ENCODE assay signal across 20 cellular contexts in genomic region chr21:26461500-26461899, GRCh38.
DNase-seq lines count a peak whose midpoint lies in the region; ATAC-seq and TF ChIP-seq lines count a peak whose summit lies in the region.
"Had no signal": no experiment of that assay in that cellular context is flagged by ENCODE, and none has a peak within 500 bp of the region (broad histone marks: within the 10 kb centered on the region; RNA-seq: fewer than 3 reads in every experiment).

No MANE protein-coding gene starts in this region.

- TF ChIP-seq CTCF in PC-3 (conservative IDR thresholded peaks at IDR 0.05; ENCODE audit: low read depth, low read length) = no peak

- no TSS peak for BruUV-seq in PC-3 (replicated peaks; lab: Mats Ljungman, UMichigan)

- H3K4me3 ChIP-seq in PC-3 (ENCODE audit: low read length) = no peak overlapping the region
- H3K4me3 ChIP-seq: GM23338, PC-9, SK-N-MC had no signal

- H3K9me3 Mint-ChIP-seq in naive thymus-derived CD8-positive, alpha-beta T cell = peaks cover 0 to 6% (median 2%) of the 10 kb centered on the region in 9 donors
- H3K9me3 Mint-ChIP-seq: CD4-positive, alpha-beta T cell; GM23338 had no signal

- H3K9me2 ChIP-seq in PC-3 (replicated peaks; ENCODE audit: low read length) = no peaks in the 10 kb centered on the region

- intact Hi-C loops in PC-3 (cut with micrococcal nuclease) = no loop called here

- peak; percentile 11 for DNase-seq in A172 (ENCODE audit: low spot score)
- DNase-seq in ELR (ENCODE audit: low read depth) = peak; percentile 3
- peak; percentile 30 for DNase-seq in PC-3
- no peak for DNase-seq in activated CD4-positive, CD25-positive, alpha-beta regulatory T cell treated with anti-CD3 and anti-CD28 coated beads, Interleukin-2, amount 50 U/mL, for 72 hours
- no peak for DNase-seq in naive thymus-derived CD8-positive, alpha-beta T cell
- DNase-seq: CD4-positive, alpha-beta T cell; DMS79 treated with DMSO at 0.1 percent for 48 hours; NCI-H1436; NCI-H2029 treated with DMSO at 0.1 percent for 48 hours; NCI-H524 treated with DMSO at 0.1 percent for 48 hours; NK-92 treated with Interleukin-12 subunit alpha and Interleukin-12 subunit beta, amount 100 ng/mL, for 24 hours; PC-9 had no signal

- no peak overlapping the region for H3K27ac ChIP-seq in PC-3 (ENCODE audit: low read length)
- H3K27ac ChIP-seq: KMS-11, PC-9, SK-N-MC had no signal

- no peaks in the 10 kb centered on the region for H3K36me3 ChIP-seq in PC-3 (ENCODE audit: low read depth, low read length)

- no peaks in the 10 kb centered on the region for H4K20me1 ChIP-seq in PC-3 (ENCODE audit: low read length)

- POLR2A ChIA-PET in PC-3 (lab: Charles Lee; ENCODE audit: unreplicated experiment) = no interaction called here
- POLR2A ChIA-PET in naive thymus-derived CD8-positive, alpha-beta T cell (lab: Charles Lee) = no interaction called here

- H3K9me3 ChIP-seq in PC-3 (ENCODE audit: low read length) = no peaks in the 10 kb centered on the region

- no peaks in the 10 kb centered on the region for H3F3A ChIP-seq in PC-3 (ENCODE audit: low read length, unreplicated experiment)

- CTCF ChIA-PET in PC-3 (lab: Charles Lee) = no interaction called here

- no peak overlapping the region for H2AFZ ChIP-seq in PC-3 (ENCODE audit: low read length)
- H2AFZ ChIP-seq: GM23338, PC-9 had no signal

- no peaks in the 10 kb centered on the region for H3K79me2 ChIP-seq in PC-3 (ENCODE audit: low read length)

- no peak overlapping the region for H3K4me3 Mint-ChIP-seq in naive thymus-derived CD8-positive, alpha-beta T cell
- H3K4me3 Mint-ChIP-seq: B cell; CD4-positive, alpha-beta T cell; GM23338 had no signal

- H3K27me3 Mint-ChIP-seq in naive thymus-derived CD8-positive, alpha-beta T cell = peaks cover 0 to 2% (median 0%) of the 10 kb centered on the region in 5 donors
- H3K27me3 Mint-ChIP-seq: B cell; CD4-positive, alpha-beta T cell had no signal

- H3K4me2 ChIP-seq in PC-3 (ENCODE audit: low read length) = no peak overlapping the region
- H3K4me2 ChIP-seq: GM23338, KMS-11, PC-9 had no signal

- H3K4me1 ChIP-seq in PC-3 (ENCODE audit: insufficient read depth, low read length) = no peaks in the 10 kb centered on the region

- no peaks in the 10 kb centered on the region for H3K4me1 Mint-ChIP-seq in naive thymus-derived CD8-positive, alpha-beta T cell
- H3K4me1 Mint-ChIP-seq: B cell, GM23338 had no signal

- ATAC-seq in PC-3 (peak; percentile 71), esophagus mucosa (peak; percentile 50), HG03196 (IDR thresholded peaks at IDR 0.05; ENCODE audit: unreplicated experiment) (no peak), HG03108 (IDR thresholded peaks at IDR 0.05; ENCODE audit: unreplicated experiment) (no peak)
- no peak for ATAC-seq in naive thymus-derived CD8-positive, alpha-beta T cell
- ATAC-seq: GM23338, Right ventricle myocardium inferior had no signal

- no peaks in the 10 kb centered on the region for H3K36me3 Mint-ChIP-seq in naive thymus-derived CD8-positive, alpha-beta T cell

- no peak overlapping the region for H3K27ac Mint-ChIP-seq in naive thymus-derived CD8-positive, alpha-beta T cell
- H3K27ac Mint-ChIP-seq: B cell; CD4-positive, alpha-beta T cell; GM23338 had no signal

- H3K27me3 ChIP-seq in PC-3 (ENCODE audit: low read length) = no peaks in the 10 kb centered on the region

- no peak overlapping the region for H3K9ac ChIP-seq in PC-3 (ENCODE audit: low read length)
- H3K9ac ChIP-seq: KMS-11 had no signal

Comparison
In these comparisons a context has a peak if more than half of its experiments do, and no peak if none do; other contexts are left out.
1. DNase-seq: peak in A172 (single experiment), ELR (single experiment) and PC-3 (single experiment); none in activated CD4-positive, CD25-positive, alpha-beta regulatory T cell treated with anti-CD3 and anti-CD28 coated beads, Interleukin-2, amount 50 U/mL, for 72 hours (single experiment) and naive thymus-derived CD8-positive, alpha-beta T cell (0 of 10).
2. ATAC-seq: peak in PC-3 (single experiment) and esophagus mucosa (single experiment); none in HG03196 (single experiment), HG03108 (single experiment) and naive thymus-derived CD8-positive, alpha-beta T cell (0 of 2).